20 cellular contexts compared by ENCODE assay signal in genomic region chr19:38837304-38837626, GRCh38. TPM values are rescaled to one million over a fixed set of nuclear protein-coding genes. Genes with fewer than 3 reads are reported as not detected.
DNase-seq lines count a peak whose midpoint lies in the region; ATAC-seq, FAIRE-seq and TF ChIP-seq lines count a peak whose summit lies in the region.
"Had no signal": no experiment of that assay in that cellular context is flagged by ENCODE, and none has a peak within 500 bp of the region (broad histone marks: within the 10 kb centered on the region; RNA-seq: fewer than 3 reads in every experiment).

No MANE protein-coding gene starts in this region.

- TF ChIP-seq RAD21 in HepG2 (CRISPR knock-in tag; IDR thresholded peaks at IDR 0.05): no peak

- no peak for ATAC-seq in activated CD8-positive, alpha-beta T cell treated with anti-CD3 and anti-CD28 coated beads for 36 hours
- no peak for ATAC-seq in HepG2
- no peak for ATAC-seq in stimulated activated naive B cell treated with anti-CD40 and anti-IgM and Interleukin-4, amounts not matched to agents 10 μg/mL and 1 μg/mL and 100 μg/mL, for 72 hours (replicated peaks)
- ATAC-seq: heart left ventricle; left cardiac atrium; naive thymus-derived CD8-positive, alpha-beta T cell; T-cell had no signal

- H3K4me1 ChIP-seq in HepG2 (ENCODE audit: insufficient read depth, low read length): peaks cover 65% of the 10 kb centered on the region

- CTCF ChIA-PET in activated CD4-positive, alpha-beta T cell treated with anti-CD3 and anti-CD28 coated beads, Interleukin-2, amount 10 ng/mL, durations not matched to agents 7 days and 5 days (lab: Charles Lee): interaction anchor here (1.2 to 1.8 kb wide), 2 partner anchors 11 to 93 kb away, joined by 6 read pairs; partner anchors contain the start of genes MRPS12 and SARS2
- CTCF ChIA-PET in activated CD8-positive, alpha-beta T cell treated with anti-CD3 and anti-CD28 coated beads for 36 hours (lab: Charles Lee): no interaction called here
- CTCF ChIA-PET in HepG2 (lab: Yijun Ruan, JAX; ENCODE audit: low intra/inter-chr PET ratio, low total read pairs): no interaction called here

- no TSS peak for BruUV-seq in HepG2 (replicated peaks; lab: Mats Ljungman, UMichigan)

- H3K36me3 Mint-ChIP-seq in activated CD4-positive, alpha-beta T cell treated with anti-CD3 and anti-CD28 coated beads, Interleukin-2, amount 10 ng/mL, durations not matched to agents 24 days and 14 days (ENCODE audit: low read depth): peaks cover 65% of the 10 kb centered on the region
- peaks cover 65% of the 10 kb centered on the region for H3K36me3 Mint-ChIP-seq in activated CD4-positive, alpha-beta T cell treated with anti-CD3 and anti-CD28 coated beads, Interleukin-2, amount 10 ng/mL, durations not matched to agents 7 days and 5 days (ENCODE audit: low read depth)
- H3K36me3 Mint-ChIP-seq in activated CD8-positive, alpha-beta T cell treated with anti-CD3 and anti-CD28 coated beads for 36 hours (ENCODE audit: low read depth): peaks cover 65% of the 10 kb centered on the region
- H3K36me3 Mint-ChIP-seq in stimulated activated naive B cell treated with anti-CD40 and anti-IgM and Interleukin-4, amounts not matched to agents 10 μg/mL and 1 μg/mL and 100 μg/mL, for 72 hours: peaks cover 44 to 54% of the 10 kb centered on the region in 2 donors

- POLR2A ChIA-PET in activated CD4-positive, alpha-beta T cell treated with anti-CD3 and anti-CD28 coated beads, Interleukin-2, amount 10 ng/mL, durations not matched to agents 7 days and 5 days (lab: Charles Lee): no interaction called here
- POLR2A ChIA-PET in activated CD8-positive, alpha-beta T cell treated with anti-CD3 and anti-CD28 coated beads for 36 hours (lab: Charles Lee): interaction anchor here (0.9 to 4.6 kb wide), 5 partner anchors 11 to 41 kb away, joined by 3 to 48 read pairs (median 9); partner anchors contain the start of genes HNRNPL and RINL
- POLR2A ChIA-PET in HepG2 (lab: Yijun Ruan, JAX): interaction anchor here (0.7 to 4.4 kb wide), 11 partner anchors 9 to 139 kb away, joined by 3 to 42 read pairs (median 5); partner anchors contain the start of genes HNRNPL, MRPS12 and SARS2

- H4K20me1 ChIP-seq in HepG2 (ENCODE audit: insufficient read depth, low read length): peaks cover 14% of the 10 kb centered on the region

- intact Hi-C loops in activated CD4-positive, alpha-beta T cell treated with anti-CD3 and anti-CD28 coated beads, Interleukin-2, amount 10 ng/mL, durations not matched to agents 24 days and 14 days (cut with micrococcal nuclease): no loop called here
- intact Hi-C loops in activated CD8-positive, alpha-beta T cell treated with anti-CD3 and anti-CD28 coated beads for 36 hours (cut with micrococcal nuclease): no loop called here
- intact Hi-C loops in HepG2 (cut with micrococcal nuclease; ENCODE audit: unreplicated experiment): loop anchor here (10.0 kb wide), 1 partner anchor 182 kb away; no protein-coding TSS in a partner anchor

- in situ Hi-C loops in HepG2 (cut with HindIII; ENCODE audit: extremely low pct_ligation_motif_present, low pct_unique_long_range_greater_than_20kb): no loop called here

- no peaks in the 10 kb centered on the region for H3K9me3 ChIP-seq in HepG2 (ENCODE audit: low read length)
- H3K9me3 ChIP-seq: heart left ventricle had no signal

- TF ChIP-seq POLR2A in HepG2 (IDR thresholded peaks at IDR 0.05; ENCODE audit: insufficient read depth in 1 of 2, low read depth in 2 of 2, low read length in 2 of 2): no peak

- H2AFZ ChIP-seq in HepG2 (ENCODE audit: low read length): no peak overlapping the region

- H3K9me3 Mint-ChIP-seq in activated CD4-positive, alpha-beta T cell treated with anti-CD3 and anti-CD28 coated beads, Interleukin-2, amount 10 ng/mL, durations not matched to agents 24 days and 14 days: no peaks in the 10 kb centered on the region
- no peaks in the 10 kb centered on the region for H3K9me3 Mint-ChIP-seq in activated CD4-positive, alpha-beta T cell treated with anti-CD3 and anti-CD28 coated beads, Interleukin-2, amount 10 ng/mL, durations not matched to agents 7 days and 5 days
- no peaks in the 10 kb centered on the region for H3K9me3 Mint-ChIP-seq in activated CD8-positive, alpha-beta T cell treated with anti-CD3 and anti-CD28 coated beads for 36 hours
- H3K9me3 Mint-ChIP-seq in stimulated activated naive B cell treated with anti-CD40 and anti-IgM and Interleukin-4, amounts not matched to agents 10 μg/mL and 1 μg/mL and 100 μg/mL, for 72 hours: no peaks in the 10 kb centered on the region
- H3K9me3 Mint-ChIP-seq: T-cell had no signal

- peaks cover 29% of the 10 kb centered on the region for H3K4me1 Mint-ChIP-seq in activated CD4-positive, alpha-beta T cell treated with anti-CD3 and anti-CD28 coated beads, Interleukin-2, amount 10 ng/mL, durations not matched to agents 24 days and 14 days
- H3K4me1 Mint-ChIP-seq in activated CD4-positive, alpha-beta T cell treated with anti-CD3 and anti-CD28 coated beads, Interleukin-2, amount 10 ng/mL, durations not matched to agents 7 days and 5 days: peaks cover 50% of the 10 kb centered on the region
- H3K4me1 Mint-ChIP-seq in activated CD8-positive, alpha-beta T cell treated with anti-CD3 and anti-CD28 coated beads for 36 hours (ENCODE audit: low read depth): peaks cover 44% of the 10 kb centered on the region
- H3K4me1 Mint-ChIP-seq in stimulated activated naive B cell treated with anti-CD40 and anti-IgM and Interleukin-4, amounts not matched to agents 10 μg/mL and 1 μg/mL and 100 μg/mL, for 72 hours: peaks cover 19 to 40% of the 10 kb centered on the region in 2 donors

- no peaks in the 10 kb centered on the region for H3K27me3 ChIP-seq in HepG2 (ENCODE audit: control insufficient read depth in 1 of 2, insufficient read depth in 2 of 2, low read length in 2 of 2)
- H3K27me3 ChIP-seq: heart left ventricle had no signal

- H3K27ac Mint-ChIP-seq in activated CD4-positive, alpha-beta T cell treated with anti-CD3 and anti-CD28 coated beads, Interleukin-2, amount 10 ng/mL, durations not matched to agents 24 days and 14 days: peak overlapping the region; percentile 48
- H3K27ac Mint-ChIP-seq in activated CD4-positive, alpha-beta T cell treated with anti-CD3 and anti-CD28 coated beads, Interleukin-2, amount 10 ng/mL, durations not matched to agents 7 days and 5 days: no peak overlapping the region
- H3K27ac Mint-ChIP-seq in activated CD8-positive, alpha-beta T cell treated with anti-CD3 and anti-CD28 coated beads for 36 hours: peak overlapping the region; percentile 55
- peak overlapping the region; percentile 14 for H3K27ac Mint-ChIP-seq in stimulated activated naive B cell treated with anti-CD40 and anti-IgM and Interleukin-4, amounts not matched to agents 10 μg/mL and 1 μg/mL and 100 μg/mL, for 72 hours

- peaks cover 26 to 65% of the 10 kb centered on the region in 2 experiments for H3K36me3 ChIP-seq in HepG2 (replicated peaks in 1 of 2; ENCODE audit: control insufficient read depth in 1 of 2, insufficient read depth in 2 of 2, low read length in 2 of 2)

- peak overlapping the region; percentile 13; the same call in 1 of the 2 replicates for H3K4me2 ChIP-seq in HepG2 (ENCODE audit: low read depth, low read length)

- TF ChIP-seq CTCF in activated CD8-positive, alpha-beta T cell treated with anti-CD3 and anti-CD28 coated beads for 36 hours (IDR thresholded peaks at IDR 0.05): no peak
- TF ChIP-seq CTCF in HepG2 (CRISPR knock-in tag; IDR thresholded peaks at IDR 0.05): no peak

- FAIRE-seq in HepG2 (lab: Jason Lieb, UNC): no peak
- FAIRE-seq: A204.1, endothelial cell of umbilical vein had no signal

- H3K27me3 Mint-ChIP-seq in activated CD4-positive, alpha-beta T cell treated with anti-CD3 and anti-CD28 coated beads, Interleukin-2, amount 10 ng/mL, durations not matched to agents 24 days and 14 days: no peaks in the 10 kb centered on the region
- no peaks in the 10 kb centered on the region for H3K27me3 Mint-ChIP-seq in activated CD4-positive, alpha-beta T cell treated with anti-CD3 and anti-CD28 coated beads, Interleukin-2, amount 10 ng/mL, durations not matched to agents 7 days and 5 days
- H3K27me3 Mint-ChIP-seq in activated CD8-positive, alpha-beta T cell treated with anti-CD3 and anti-CD28 coated beads for 36 hours: no peaks in the 10 kb centered on the region
- H3K27me3 Mint-ChIP-seq in stimulated activated naive B cell treated with anti-CD40 and anti-IgM and Interleukin-4, amounts not matched to agents 10 μg/mL and 1 μg/mL and 100 μg/mL, for 72 hours: no peaks in the 10 kb centered on the region
- H3K27me3 Mint-ChIP-seq: T-cell had no signal

- H3K4me3 ChIP-seq in HepG2 (replicated peaks in 1 of 3; ENCODE audit: insufficient read depth in 1 of 3, low read depth in 2 of 3, low read length in 3 of 3): no peak overlapping the region
- H3K4me3 ChIP-seq: heart left ventricle had no signal

- H3K27ac ChIP-seq in HepG2 (ENCODE audit: extremely low read length, insufficient read depth, low read length): peak overlapping the region; percentile 60
- H3K27ac ChIP-seq: heart left ventricle had no signal

- H3K79me2 ChIP-seq in HepG2 (ENCODE audit: insufficient read depth, low read length): peaks cover 4% of the 10 kb centered on the region

- DNase-seq in activated CD4-positive, alpha-beta T cell treated with anti-CD3 and anti-CD28 coated beads, Interleukin-2, amount 10 ng/mL, durations not matched to agents 24 days and 14 days: no peak
- no peak for DNase-seq in activated CD4-positive, alpha-beta T cell treated with anti-CD3 and anti-CD28 coated beads, Interleukin-2, amount 10 ng/mL, durations not matched to agents 7 days and 5 days
- DNase-seq in activated CD8-positive, alpha-beta T cell treated with anti-CD3 and anti-CD28 coated beads for 36 hours: no peak
- no peak for DNase-seq in HepG2 (ENCODE audit: low spot score)
- DNase-seq in stimulated activated naive B cell treated with anti-CD40 and anti-IgM and Interleukin-4, amounts not matched to agents 10 μg/mL and 1 μg/mL and 100 μg/mL, for 72 hours: no peak
- DNase-seq in SW 1271 (lab: John Stamatoyannopoulos, UW): no peak
- no peak for DNase-seq in kidney glomerular epithelial cell (lab: John Stamatoyannopoulos, UW)
- DNase-seq in NCI-H510A treated with DMSO at 0.1 percent for 48 hours (lab: John Stamatoyannopoulos, UW): no peak
- DNase-seq: activated CD4-positive, alpha-beta T cell treated with anti-CD3 and anti-CD28 coated beads, Interleukin-2, amount 50 U/mL, for 1 hour; activated effector memory CD4-positive, alpha-beta T cell treated with anti-CD3 and anti-CD28 coated beads, Interleukin-2, amount 50 U/mL, for 16 hours; caudate nucleus; left cardiac atrium; naive thymus-derived CD8-positive, alpha-beta T cell; NCI-H226; substantia nigra; T-cell had no signal

- H3K9ac ChIP-seq in HepG2 (ENCODE audit: insufficient read depth, low read depth, low read length): no peak overlapping the region

- WGBS in HepG2 (ENCODE audit: low lambda C conversion rate): 89% methylated on average over 1 of the region's 3 CpGs

- no peak overlapping the region for H3K4me3 Mint-ChIP-seq in activated CD4-positive, alpha-beta T cell treated with anti-CD3 and anti-CD28 coated beads, Interleukin-2, amount 10 ng/mL, durations not matched to agents 24 days and 14 days
- H3K4me3 Mint-ChIP-seq in activated CD4-positive, alpha-beta T cell treated with anti-CD3 and anti-CD28 coated beads, Interleukin-2, amount 10 ng/mL, durations not matched to agents 7 days and 5 days: no peak overlapping the region
- no peak overlapping the region for H3K4me3 Mint-ChIP-seq in activated CD8-positive, alpha-beta T cell treated with anti-CD3 and anti-CD28 coated beads for 36 hours
- H3K4me3 Mint-ChIP-seq in stimulated activated naive B cell treated with anti-CD40 and anti-IgM and Interleukin-4, amounts not matched to agents 10 μg/mL and 1 μg/mL and 100 μg/mL, for 72 hours: no peak overlapping the region
- H3K4me3 Mint-ChIP-seq: T-cell had no signal

- TF ChIP-seq EP300 in HepG2 (IDR thresholded peaks at IDR 0.05; ENCODE audit: low read depth in 2 of 2, low read length in 2 of 2): no peak
- TF ChIP-seq EP300 in HepG2 (CRISPR knock-in tag; IDR thresholded peaks at IDR 0.05; ENCODE audit: borderline replicate concordance): no peak

RNA-seq across cellular contexts. Expression of gene ECH1, which starts 5.7 kb away (rescaled TPM):
- total RNA-seq in activated CD4-positive, alpha-beta T cell treated with anti-CD3 and anti-CD28 coated beads, Interleukin-2, amount 10 ng/mL, durations not matched to agents 24 days and 14 days: 129 and 130 TPM in 2 replicates
- 100 to 1,000 TPM; 143 to 144 TPM for total RNA-seq in activated CD4-positive, alpha-beta T cell treated with anti-CD3 and anti-CD28 coated beads, Interleukin-2, amount 10 ng/mL, durations not matched to agents 7 days and 5 days
- 100 to 1,000 TPM; 125 to 128 TPM for total RNA-seq in activated CD8-positive, alpha-beta T cell treated with anti-CD3 and anti-CD28 coated beads for 36 hours
- total RNA-seq in HepG2 (2016; rRNA removed; fragmentation: Illumina TruSeq; extraction: Trizol): 45.4 and 54.8 TPM in 2 replicates
- total RNA-seq in HepG2 (2016; cell fraction: cytosol; rRNA removed; fragmentation: Illumina TruSeq; extraction: Trizol; ENCODE audit: low read depth): 17.9 and 23.1 TPM in 2 replicates
- total RNA-seq in HepG2 (2016; cell fraction: insoluble cytoplasmic fraction; rRNA removed; fragmentation: Illumina TruSeq; extraction: Trizol): 41.2 and 57.4 TPM in 2 replicates
- 15.1 and 19.6 TPM in 2 replicates for total RNA-seq in HepG2 (2016; cell fraction: membrane; rRNA removed; fragmentation: Illumina TruSeq; extraction: Trizol)
- 31.4 and 37.2 TPM in 2 replicates for total RNA-seq in HepG2 (2016; cell fraction: nucleus; rRNA removed; fragmentation: Illumina TruSeq; extraction: Trizol)
- 198 and 277 TPM in 2 replicates for polyA plus RNA-seq in HepG2 (2011; rRNA removed)
- 180 and 200 TPM in 2 replicates for polyA plus RNA-seq in HepG2 (2011; cell fraction: cytosol; rRNA removed)
- 123 and 139 TPM in 2 replicates for polyA plus RNA-seq in HepG2 (2011; cell fraction: nucleus; rRNA removed)
- 231 and 273 TPM in 2 replicates for polyA plus RNA-seq in HepG2 (2012)
- 49.8 and 49.9 TPM in 2 replicates for polyA plus RNA-seq in HepG2 (2016; cell fraction: cytosol; fragmentation: Illumina TruSeq; extraction: Trizol; ENCODE audit: low read depth)
- polyA plus RNA-seq in HepG2 (2016; cell fraction: insoluble cytoplasmic fraction; fragmentation: Illumina TruSeq; extraction: Trizol; ENCODE audit: low read depth): 244 and 262 TPM in 2 replicates
- 43.5 and 46.5 TPM in 2 replicates for polyA plus RNA-seq in HepG2 (2016; cell fraction: membrane; fragmentation: Illumina TruSeq; extraction: Trizol; ENCODE audit: low read depth)
- polyA plus RNA-seq in HepG2 (2016; cell fraction: nucleus; fragmentation: Illumina TruSeq; extraction: Trizol; ENCODE audit: insufficient read depth, low read depth): 142 and 151 TPM in 2 replicates
- 119 and 143 TPM in 2 replicates for polyA minus RNA-seq in HepG2 (2011; rRNA and poly(A)+ RNA removed; ENCODE audit: low replicate concordance)
- polyA minus RNA-seq in HepG2 (2011; cell fraction: cytosol; rRNA and poly(A)+ RNA removed): 74.8 and 77.1 TPM in 2 replicates
- polyA minus RNA-seq in HepG2 (2011; cell fraction: nucleus; rRNA and poly(A)+ RNA removed): 30.3 and 39.7 TPM in 2 replicates

RNA-seq across cellular contexts. Expression of gene HNRNPL, which starts 12.5 kb away (rescaled TPM):
- 686 and 695 TPM in 2 replicates for total RNA-seq in activated CD4-positive, alpha-beta T cell treated with anti-CD3 and anti-CD28 coated beads, Interleukin-2, amount 10 ng/mL, durations not matched to agents 24 days and 14 days
- total RNA-seq in activated CD4-positive, alpha-beta T cell treated with anti-CD3 and anti-CD28 coated beads, Interleukin-2, amount 10 ng/mL, durations not matched to agents 7 days and 5 days: 100 to 1,000 TPM; 517 to 535 TPM
- 100 to 1,000 TPM; 747 to 761 TPM for total RNA-seq in activated CD8-positive, alpha-beta T cell treated with anti-CD3 and anti-CD28 coated beads for 36 hours
- total RNA-seq in HepG2 (2016; rRNA removed; fragmentation: Illumina TruSeq; extraction: Trizol): 270 and 278 TPM in 2 replicates
- total RNA-seq in HepG2 (2016; cell fraction: cytosol; rRNA removed; fragmentation: Illumina TruSeq; extraction: Trizol; ENCODE audit: low read depth): 44.9 and 50.3 TPM in 2 replicates
- 247 and 303 TPM in 2 replicates for total RNA-seq in HepG2 (2016; cell fraction: insoluble cytoplasmic fraction; rRNA removed; fragmentation: Illumina TruSeq; extraction: Trizol)
- 97.2 and 106 TPM in 2 replicates for total RNA-seq in HepG2 (2016; cell fraction: membrane; rRNA removed; fragmentation: Illumina TruSeq; extraction: Trizol)
- 191 and 201 TPM in 2 replicates for total RNA-seq in HepG2 (2016; cell fraction: nucleus; rRNA removed; fragmentation: Illumina TruSeq; extraction: Trizol)
- polyA plus RNA-seq in HepG2 (2011; rRNA removed): 148 and 156 TPM in 2 replicates
- 89.9 and 92.3 TPM in 2 replicates for polyA plus RNA-seq in HepG2 (2011; cell fraction: cytosol; rRNA removed)
- 184 and 197 TPM in 2 replicates for polyA plus RNA-seq in HepG2 (2011; cell fraction: nucleus; rRNA removed)
- 166 and 314 TPM in 2 replicates for polyA plus RNA-seq in HepG2 (2012)
- polyA plus RNA-seq in HepG2 (2016; cell fraction: cytosol; fragmentation: Illumina TruSeq; extraction: Trizol; ENCODE audit: low read depth): 36.1 and 37.5 TPM in 2 replicates
- polyA plus RNA-seq in HepG2 (2016; cell fraction: insoluble cytoplasmic fraction; fragmentation: Illumina TruSeq; extraction: Trizol; ENCODE audit: low read depth): 257 and 357 TPM in 2 replicates
- 76.7 and 82.5 TPM in 2 replicates for polyA plus RNA-seq in HepG2 (2016; cell fraction: membrane; fragmentation: Illumina TruSeq; extraction: Trizol; ENCODE audit: low read depth)
- polyA plus RNA-seq in HepG2 (2016; cell fraction: nucleus; fragmentation: Illumina TruSeq; extraction: Trizol; ENCODE audit: insufficient read depth, low read depth): 372 and 405 TPM in 2 replicates
- polyA minus RNA-seq in HepG2 (2011; rRNA and poly(A)+ RNA removed; ENCODE audit: low replicate concordance): 218 and 315 TPM in 2 replicates
- 121 and 131 TPM in 2 replicates for polyA minus RNA-seq in HepG2 (2011; cell fraction: cytosol; rRNA and poly(A)+ RNA removed)
- 131 and 151 TPM in 2 replicates for polyA minus RNA-seq in HepG2 (2011; cell fraction: nucleus; rRNA and poly(A)+ RNA removed)

RNA-seq across cellular contexts. Expression of gene LGALS4, which starts 24.5 kb away (rescaled TPM):
- total RNA-seq in activated CD4-positive, alpha-beta T cell treated with anti-CD3 and anti-CD28 coated beads, Interleukin-2, amount 10 ng/mL, durations not matched to agents 24 days and 14 days: 1.3 and 1.7 TPM in 2 replicates
- total RNA-seq in activated CD4-positive, alpha-beta T cell treated with anti-CD3 and anti-CD28 coated beads, Interleukin-2, amount 10 ng/mL, durations not matched to agents 7 days and 5 days: 1 to 10 TPM; 2.1 to 2.3 TPM
- under 1 TPM; 0.29 to 0.72 TPM for total RNA-seq in activated CD8-positive, alpha-beta T cell treated with anti-CD3 and anti-CD28 coated beads for 36 hours
- 0.24 and 0.32 TPM in 2 replicates for total RNA-seq in HepG2 (2016; rRNA removed; fragmentation: Illumina TruSeq; extraction: Trizol)
- not detected in 2 replicates for total RNA-seq in HepG2 (2016; cell fraction: cytosol; rRNA removed; fragmentation: Illumina TruSeq; extraction: Trizol; ENCODE audit: low read depth)
- total RNA-seq in HepG2 (2016; cell fraction: insoluble cytoplasmic fraction; rRNA removed; fragmentation: Illumina TruSeq; extraction: Trizol): 0.39 TPM in 1 of 2 replicates, not detected in the other
- total RNA-seq in HepG2 (2016; cell fraction: membrane; rRNA removed; fragmentation: Illumina TruSeq; extraction: Trizol): 0.31 TPM in 1 of 2 replicates, not detected in the other
- total RNA-seq in HepG2 (2016; cell fraction: nucleus; rRNA removed; fragmentation: Illumina TruSeq; extraction: Trizol): 0.28 and 0.41 TPM in 2 replicates
- 0.48 and 0.71 TPM in 2 replicates for polyA plus RNA-seq in HepG2 (2011; rRNA removed)
- 0.26 and 0.30 TPM in 2 replicates for polyA plus RNA-seq in HepG2 (2011; cell fraction: cytosol; rRNA removed)
- 2.4 and 2.9 TPM in 2 replicates for polyA plus RNA-seq in HepG2 (2011; cell fraction: nucleus; rRNA removed)
- polyA plus RNA-seq in HepG2 (2012): 0.59 and 0.87 TPM in 2 replicates
- 0.17 TPM in 1 of 2 replicates, not detected in the other for polyA plus RNA-seq in HepG2 (2016; cell fraction: cytosol; fragmentation: Illumina TruSeq; extraction: Trizol; ENCODE audit: low read depth)
- polyA plus RNA-seq in HepG2 (2016; cell fraction: insoluble cytoplasmic fraction; fragmentation: Illumina TruSeq; extraction: Trizol; ENCODE audit: low read depth): not detected in 2 replicates
- 0.26 TPM in 1 of 2 replicates, not detected in the other for polyA plus RNA-seq in HepG2 (2016; cell fraction: membrane; fragmentation: Illumina TruSeq; extraction: Trizol; ENCODE audit: low read depth)
- polyA plus RNA-seq in HepG2 (2016; cell fraction: nucleus; fragmentation: Illumina TruSeq; extraction: Trizol; ENCODE audit: insufficient read depth, low read depth): 2.4 TPM in 1 of 2 replicates, not detected in the other
- polyA minus RNA-seq in HepG2 (2011; rRNA and poly(A)+ RNA removed; ENCODE audit: low replicate concordance): 0.42 and 0.68 TPM in 2 replicates
- polyA minus RNA-seq in HepG2 (2011; cell fraction: cytosol; rRNA and poly(A)+ RNA removed): not detected in 2 replicates
- 0.90 and 3.0 TPM in 2 replicates for polyA minus RNA-seq in HepG2 (2011; cell fraction: nucleus; rRNA and poly(A)+ RNA removed)
- total RNA-seq: endothelial cell of umbilical vein had no signal

RNA-seq across cellular contexts. Expression of gene RINL, which starts 40.8 kb away (rescaled TPM):
- total RNA-seq in activated CD4-positive, alpha-beta T cell treated with anti-CD3 and anti-CD28 coated beads, Interleukin-2, amount 10 ng/mL, durations not matched to agents 24 days and 14 days: 62.7 and 68.9 TPM in 2 replicates
- 10 to 100 TPM; 65.0 to 66.9 TPM for total RNA-seq in activated CD4-positive, alpha-beta T cell treated with anti-CD3 and anti-CD28 coated beads, Interleukin-2, amount 10 ng/mL, durations not matched to agents 7 days and 5 days
- 10 to 100 TPM; 85.5 to 87.7 TPM for total RNA-seq in activated CD8-positive, alpha-beta T cell treated with anti-CD3 and anti-CD28 coated beads for 36 hours
- 10.3 and 11.4 TPM in 2 replicates for total RNA-seq in HepG2 (2016; rRNA removed; fragmentation: Illumina TruSeq; extraction: Trizol)
- total RNA-seq in HepG2 (2016; cell fraction: cytosol; rRNA removed; fragmentation: Illumina TruSeq; extraction: Trizol; ENCODE audit: low read depth): 4.4 and 4.8 TPM in 2 replicates
- 11.9 and 12.4 TPM in 2 replicates for total RNA-seq in HepG2 (2016; cell fraction: insoluble cytoplasmic fraction; rRNA removed; fragmentation: Illumina TruSeq; extraction: Trizol)
- total RNA-seq in HepG2 (2016; cell fraction: membrane; rRNA removed; fragmentation: Illumina TruSeq; extraction: Trizol): 8.3 and 11.2 TPM in 2 replicates
- 5.0 and 8.7 TPM in 2 replicates for total RNA-seq in HepG2 (2016; cell fraction: nucleus; rRNA removed; fragmentation: Illumina TruSeq; extraction: Trizol)
- polyA plus RNA-seq in HepG2 (2011; rRNA removed): 18.0 and 18.5 TPM in 2 replicates
- 13.8 and 14.5 TPM in 2 replicates for polyA plus RNA-seq in HepG2 (2011; cell fraction: cytosol; rRNA removed)
- 23.0 and 23.9 TPM in 2 replicates for polyA plus RNA-seq in HepG2 (2011; cell fraction: nucleus; rRNA removed)
- polyA plus RNA-seq in HepG2 (2012): 8.6 and 10.2 TPM in 2 replicates
- 2.4 and 2.6 TPM in 2 replicates for polyA plus RNA-seq in HepG2 (2016; cell fraction: cytosol; fragmentation: Illumina TruSeq; extraction: Trizol; ENCODE audit: low read depth)
- 9.1 and 12.2 TPM in 2 replicates for polyA plus RNA-seq in HepG2 (2016; cell fraction: insoluble cytoplasmic fraction; fragmentation: Illumina TruSeq; extraction: Trizol; ENCODE audit: low read depth)
- 5.3 and 6.5 TPM in 2 replicates for polyA plus RNA-seq in HepG2 (2016; cell fraction: membrane; fragmentation: Illumina TruSeq; extraction: Trizol; ENCODE audit: low read depth)
- 12.7 and 15.7 TPM in 2 replicates for polyA plus RNA-seq in HepG2 (2016; cell fraction: nucleus; fragmentation: Illumina TruSeq; extraction: Trizol; ENCODE audit: insufficient read depth, low read depth)
- polyA minus RNA-seq in HepG2 (2011; rRNA and poly(A)+ RNA removed; ENCODE audit: low replicate concordance): 3.7 and 14.6 TPM in 2 replicates
- 5.7 and 7.2 TPM in 2 replicates for polyA minus RNA-seq in HepG2 (2011; cell fraction: cytosol; rRNA and poly(A)+ RNA removed)
- polyA minus RNA-seq in HepG2 (2011; cell fraction: nucleus; rRNA and poly(A)+ RNA removed): 9.9 and 10.7 TPM in 2 replicates

RNA-seq across cellular contexts. Expression of gene LGALS7B, which starts 48.3 kb away (rescaled TPM):
- not detected in 2 replicates for total RNA-seq in activated CD4-positive, alpha-beta T cell treated with anti-CD3 and anti-CD28 coated beads, Interleukin-2, amount 10 ng/mL, durations not matched to agents 24 days and 14 days
- not detected for total RNA-seq in activated CD4-positive, alpha-beta T cell treated with anti-CD3 and anti-CD28 coated beads, Interleukin-2, amount 10 ng/mL, durations not matched to agents 7 days and 5 days
- not detected for total RNA-seq in activated CD8-positive, alpha-beta T cell treated with anti-CD3 and anti-CD28 coated beads for 36 hours
- total RNA-seq in HepG2 (2016; rRNA removed; fragmentation: Illumina TruSeq; extraction: Trizol): 0.73 and 1.7 TPM in 2 replicates
- total RNA-seq in HepG2 (2016; cell fraction: cytosol; rRNA removed; fragmentation: Illumina TruSeq; extraction: Trizol; ENCODE audit: low read depth): not detected in 2 replicates
- total RNA-seq in HepG2 (2016; cell fraction: insoluble cytoplasmic fraction; rRNA removed; fragmentation: Illumina TruSeq; extraction: Trizol): 0.80 and 2.9 TPM in 2 replicates
- 0.77 TPM in 1 of 2 replicates, not detected in the other for total RNA-seq in HepG2 (2016; cell fraction: membrane; rRNA removed; fragmentation: Illumina TruSeq; extraction: Trizol)
- not detected in 2 replicates for total RNA-seq in HepG2 (2016; cell fraction: nucleus; rRNA removed; fragmentation: Illumina TruSeq; extraction: Trizol)
- polyA plus RNA-seq in HepG2 (2011; rRNA removed): 2.1 and 4.0 TPM in 2 replicates
- polyA plus RNA-seq in HepG2 (2011; cell fraction: cytosol; rRNA removed): 4.6 and 7.7 TPM in 2 replicates
- 2.3 and 3.2 TPM in 2 replicates for polyA plus RNA-seq in HepG2 (2011; cell fraction: nucleus; rRNA removed)
- 1.6 and 3.8 TPM in 2 replicates for polyA plus RNA-seq in HepG2 (2012)
- polyA plus RNA-seq in HepG2 (2016; cell fraction: cytosol; fragmentation: Illumina TruSeq; extraction: Trizol; ENCODE audit: low read depth): 0.27 and 0.35 TPM in 2 replicates
- polyA plus RNA-seq in HepG2 (2016; cell fraction: insoluble cytoplasmic fraction; fragmentation: Illumina TruSeq; extraction: Trizol; ENCODE audit: low read depth): 1.1 and 1.9 TPM in 2 replicates
- 0.50 TPM in 1 of 2 replicates, not detected in the other for polyA plus RNA-seq in HepG2 (2016; cell fraction: membrane; fragmentation: Illumina TruSeq; extraction: Trizol; ENCODE audit: low read depth)
- 2.2 TPM in 1 of 2 replicates, not detected in the other for polyA plus RNA-seq in HepG2 (2016; cell fraction: nucleus; fragmentation: Illumina TruSeq; extraction: Trizol; ENCODE audit: insufficient read depth, low read depth)
- polyA minus RNA-seq in HepG2 (2011; rRNA and poly(A)+ RNA removed; ENCODE audit: low replicate concordance): 0.37 TPM in 1 of 2 replicates, not detected in the other
- 2.1 TPM in 1 of 2 replicates, not detected in the other for polyA minus RNA-seq in HepG2 (2011; cell fraction: cytosol; rRNA and poly(A)+ RNA removed)
- polyA minus RNA-seq in HepG2 (2011; cell fraction: nucleus; rRNA and poly(A)+ RNA removed): not detected in 2 replicates
- total RNA-seq: endothelial cell of umbilical vein; H4; heart left ventricle; left cardiac atrium; naive thymus-derived CD8-positive, alpha-beta T cell; T-cell had no signal
- polyA plus RNA-seq: endothelial cell of umbilical vein; heart left ventricle; naive thymus-derived CD8-positive, alpha-beta T cell had no signal
